In the genomic region with DNA sequence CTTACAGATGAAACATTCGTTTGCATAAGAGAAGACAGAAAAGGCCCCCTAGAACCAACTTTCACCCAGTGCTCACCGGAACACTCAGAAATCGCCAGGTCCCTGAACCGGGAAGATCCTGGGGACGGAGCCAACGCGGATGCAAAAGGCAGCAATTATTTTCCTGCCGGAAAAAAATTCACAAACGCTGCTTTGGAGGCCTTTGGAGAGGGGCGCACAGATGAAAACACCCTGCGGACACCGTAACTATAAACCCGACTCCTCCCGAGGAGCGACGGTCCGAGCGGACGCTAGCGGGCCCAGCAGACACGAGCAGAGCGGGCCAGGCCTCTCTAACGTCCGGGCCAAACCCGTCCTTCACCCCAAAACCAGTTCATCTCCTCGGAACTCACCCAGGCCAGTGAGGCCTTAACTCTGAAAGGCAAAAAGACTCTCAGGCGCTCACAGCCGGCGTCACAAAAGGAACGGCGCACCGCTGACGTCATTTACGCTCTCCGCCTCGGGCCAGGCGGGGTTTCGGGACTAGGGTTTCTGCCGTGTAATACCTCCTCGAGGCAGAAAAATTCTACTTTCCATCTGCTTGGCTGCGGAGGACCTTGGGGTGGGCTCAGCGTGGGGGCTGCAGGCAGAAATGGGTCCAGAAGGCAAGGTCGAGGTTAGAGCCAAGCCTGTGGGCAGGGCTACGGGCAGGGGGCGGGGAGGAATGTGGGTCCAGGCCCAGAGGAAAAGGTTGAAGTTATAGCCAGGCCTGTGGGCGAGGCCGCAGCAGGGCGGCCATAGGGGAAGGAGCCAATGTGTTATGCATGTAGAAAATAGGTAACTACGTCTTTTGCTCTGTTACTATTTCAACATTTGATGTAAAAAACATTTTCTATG, we compare ENCODE assay signal across 8 cellular contexts. TPM values are rescaled to one million over a fixed set of nuclear protein-coding genes. Genes with fewer than 3 reads are reported as not detected.
DNase-seq lines count a peak whose midpoint lies in the region; ATAC-seq and TF ChIP-seq lines count a peak whose summit lies in the region.

A gene (minus strand): TSS at position 463 of the 876 bp plus-strand sequence. CDS start 2,413 bp downstream, outside the sequence.

- H3K9me3 ChIP-seq in ovary, result peaks cover 0 to 31% of the 10 kb centered on the region in 2 donors
- peaks cover 8% of the 10 kb centered on the region for H3K9me3 ChIP-seq in thoracic aorta

- H3K36me3 ChIP-seq in ovary (no peaks in the 10 kb centered on the region), thoracic aorta (peaks cover 29% of the 10 kb centered on the region)

- H3K27ac ChIP-seq in ovary, result peak within 1 kb of the TSS; percentile 91 to 95
- H3K27ac ChIP-seq in thoracic aorta, result peak within 1 kb of the TSS; percentile 91 to 93

- H3K4me3 ChIP-seq in NB4 (ENCODE audit: low read depth, low read length) (peak within 1 kb of the TSS; percentile 77), ovary (peak within 1 kb of the TSS; percentile 81), thoracic aorta (peak within 1 kb of the TSS; percentile 74)

- H3K27me3 ChIP-seq in ovary, result no peaks in the 10 kb centered on the region
- H3K27me3 ChIP-seq in thoracic aorta (replicated peaks; ENCODE audit: insufficient read depth), result no peaks in the 10 kb centered on the region

- H3K4me3 Mint-ChIP-seq in activated naive CD8-positive, alpha-beta T cell treated with anti-CD3 and anti-CD28 coated beads, Interleukin-2, amount 50 U/mL, for 24 hours, result peak within 1 kb of the TSS; percentile 97

- peaks cover 57% of the 10 kb centered on the region for H3K36me3 Mint-ChIP-seq in activated naive CD8-positive, alpha-beta T cell treated with anti-CD3 and anti-CD28 coated beads, Interleukin-2, amount 50 U/mL, for 24 hours (ENCODE audit: low read depth)

- H3K27me3 Mint-ChIP-seq in activated naive CD8-positive, alpha-beta T cell treated with anti-CD3 and anti-CD28 coated beads, Interleukin-2, amount 50 U/mL, for 24 hours, result no peaks in the 10 kb centered on the region

- H3K27ac Mint-ChIP-seq in activated naive CD8-positive, alpha-beta T cell treated with anti-CD3 and anti-CD28 coated beads, Interleukin-2, amount 50 U/mL, for 24 hours, result peak within 1 kb of the TSS; percentile 98

- intact Hi-C loops in Right ventricle myocardium superior (cut with DNase I), result no loop called here
- intact Hi-C loops in ovary (cut with DNase I), result no loop called here

- DNase-seq in COLO668 (lab: John Stamatoyannopoulos, UW; ENCODE audit: unreplicated experiment) (peak; percentile 89), NB4 (ENCODE audit: low read depth) (peak; percentile 98), T follicular helper cell (ENCODE audit: low read depth) (peak; percentile 76), Right ventricle myocardium superior (peak; percentile 94), ovary (peak; percentile 87 to 93 (median 90)), thoracic aorta (ENCODE audit: low spot score) (peak; percentile 57)
- DNase-seq in activated naive CD8-positive, alpha-beta T cell treated with anti-CD3 and anti-CD28 coated beads, Interleukin-2, amount 50 U/mL, for 24 hours, result peak; percentile 90

- WGBS in ovary, 3 donors, result 0 to 1% (median 1%) methylated on average over 49 of the region's 49 CpGs

- H3K4me1 Mint-ChIP-seq in activated naive CD8-positive, alpha-beta T cell treated with anti-CD3 and anti-CD28 coated beads, Interleukin-2, amount 50 U/mL, for 24 hours, result peaks cover 27% of the 10 kb centered on the region

- ATAC-seq in GM21528 (IDR thresholded peaks at IDR 0.05; ENCODE audit: low FRiP score, unreplicated experiment) (peak; percentile 85), Right ventricle myocardium superior (ENCODE audit: poor library complexity) (peak; percentile 99), thoracic aorta (ENCODE audit: insufficient number of reproducible peaks, low FRiP score, low read depth) (peak; percentile 89)
- peak; percentile 95 for ATAC-seq in activated naive CD8-positive, alpha-beta T cell treated with anti-CD3 and anti-CD28 coated beads, Interleukin-2, amount 50 U/mL, for 24 hours

- H3K4me1 ChIP-seq in ovary (ENCODE audit: insufficient read depth) (peaks cover 3% of the 10 kb centered on the region), thoracic aorta (ENCODE audit: control insufficient read depth in 1 of 2, low read depth in 2 of 2) (peaks cover 6 to 19% of the 10 kb centered on the region in 2 donors)

- TF ChIP-seq EP300 in ovary (IDR thresholded peaks at IDR 0.05), result peak; percentile 45

- peaks cover 32% of the 10 kb centered on the region for H3K9me3 Mint-ChIP-seq in activated naive CD8-positive, alpha-beta T cell treated with anti-CD3 and anti-CD28 coated beads, Interleukin-2, amount 50 U/mL, for 24 hours

- TF ChIP-seq CTCF in NB4 (IDR thresholded peaks at IDR 0.05; ENCODE audit: low read depth, low read length), result no peak
- no peak for TF ChIP-seq CTCF in ovary (IDR thresholded peaks at IDR 0.05)
- no peak for TF ChIP-seq CTCF in thoracic aorta (IDR thresholded peaks at IDR 0.05)

- peak; percentile 93 for TF ChIP-seq POLR2A in NB4 (IDR thresholded peaks at IDR 0.05; ENCODE audit: extremely low read depth, insufficient read length)
- no peak for TF ChIP-seq POLR2A in ovary (IDR thresholded peaks at IDR 0.05)

RNA-seq across cellular contexts. Expression of the gene that starts here (rescaled TPM):
- total RNA-seq in Right ventricle myocardium superior (11.7 TPM), ovary (10 to 100 TPM; 12.9 to 35.1 (median 29.3) TPM), thoracic aorta (10 to 100 TPM; 10.6 to 17.9 TPM)
- polyA plus RNA-seq in ovary, result 10 to 100 TPM in 1 of 2 donors, 1 to 10 TPM in 1; 7.7 to 16.9 TPM

Comparison
In these comparisons a context has a peak if more than half of its experiments do, and no peak if none do; other contexts are left out.
1. Peak in every context shown above with its lines: DNase-seq, ATAC-seq, H3K4me3 ChIP-seq and H3K27ac ChIP-seq.